11 cellular contexts compared by ENCODE assay signal in the genomic region with DNA sequence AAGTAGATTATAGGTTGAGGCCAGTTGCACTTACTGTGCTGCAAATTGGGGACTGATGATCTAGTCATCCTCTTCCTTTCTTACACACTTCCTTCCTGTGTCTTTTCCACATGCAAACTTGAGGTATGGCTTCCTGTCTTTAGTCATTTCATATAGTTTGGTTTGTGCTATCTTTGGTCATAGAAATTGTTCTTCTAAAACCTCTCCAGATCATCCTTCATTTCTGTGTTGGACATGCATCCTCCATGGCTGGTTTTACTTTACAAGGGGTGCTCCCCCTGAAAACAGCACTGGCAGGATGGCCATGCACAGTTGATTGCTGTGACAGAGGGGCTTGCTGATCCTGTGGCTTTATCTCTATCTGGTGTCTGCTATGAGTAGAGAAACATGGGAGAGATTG. TPM values are rescaled to one million over a fixed set of nuclear protein-coding genes. Genes with fewer than 3 reads are reported as not detected.
DNase-seq lines count a peak whose midpoint lies in the region; ATAC-seq and TF ChIP-seq lines count a peak whose summit lies in the region.
"Had no signal": no experiment of that assay in that cellular context is flagged by ENCODE, and none has a peak within 500 bp of the region (broad histone marks: within the 10 kb centered on the region; RNA-seq: fewer than 3 reads in every experiment).

No MANE protein-coding gene starts in this region.

- H3K9me2 ChIP-seq in DOHH2 (replicated peaks; ENCODE audit: control insufficient read depth, low read length), result no peaks in the 10 kb centered on the region

- H4K20me1 ChIP-seq in DOHH2 (ENCODE audit: control insufficient read depth, insufficient read depth, low read depth, low read length), result peaks cover 5% of the 10 kb centered on the region

- H3F3A ChIP-seq in DOHH2 (ENCODE audit: control insufficient read depth, insufficient read depth), result peaks cover 15% of the 10 kb centered on the region

- peaks cover 99% of the 10 kb centered on the region for H3K4me1 ChIP-seq in DOHH2 (ENCODE audit: control insufficient read depth, low read length)
- H3K4me1 ChIP-seq: right lobe of liver had no signal

- DNase-seq in activated CD4-positive, alpha-beta memory T cell treated with anti-CD3 and anti-CD28 coated beads, Interleukin-2, amount 10 ng/mL, durations not matched to agents 7 days and 5 days, result peak; percentile 26
- DNase-seq in HEK293T (ENCODE audit: extremely low spot score), result no peak
- no peak for DNase-seq in GDM1 (lab: John Stamatoyannopoulos, UW)
- DNase-seq in DMS153 treated with DMSO at 0.1 percent for 48 hours (lab: John Stamatoyannopoulos, UW; ENCODE audit: unreplicated experiment), result no peak
- no peak for DNase-seq in COR-L47 (lab: John Stamatoyannopoulos, UW)
- DNase-seq: cerebellar nuclear complex, NCI-H526, right lobe of liver had no signal

- H3K36me3 Mint-ChIP-seq in activated CD4-positive, alpha-beta memory T cell treated with anti-CD3 and anti-CD28 coated beads, Interleukin-2, amount 10 ng/mL, durations not matched to agents 7 days and 5 days (ENCODE audit: low read depth), result peaks cover 11% of the 10 kb centered on the region

- H3K4me3 Mint-ChIP-seq in activated CD4-positive, alpha-beta memory T cell treated with anti-CD3 and anti-CD28 coated beads, Interleukin-2, amount 10 ng/mL, durations not matched to agents 7 days and 5 days, result no peak overlapping the region

- peak; percentile 46 for ATAC-seq in GM19328 (IDR thresholded peaks at IDR 0.05; ENCODE audit: unreplicated experiment)
- peak; percentile 53 for ATAC-seq in HG03103 (IDR thresholded peaks at IDR 0.05; ENCODE audit: low read depth, unreplicated experiment)

- no peaks in the 10 kb centered on the region for H3K9me3 ChIP-seq in DOHH2 (ENCODE audit: control insufficient read depth, insufficient read depth, low read length)
- H3K9me3 ChIP-seq: right lobe of liver had no signal

- H3K27me3 Mint-ChIP-seq in activated CD4-positive, alpha-beta memory T cell treated with anti-CD3 and anti-CD28 coated beads, Interleukin-2, amount 10 ng/mL, durations not matched to agents 7 days and 5 days, result peaks cover 12% of the 10 kb centered on the region

- H3K27ac Mint-ChIP-seq in activated CD4-positive, alpha-beta memory T cell treated with anti-CD3 and anti-CD28 coated beads, Interleukin-2, amount 10 ng/mL, durations not matched to agents 7 days and 5 days, result no peak overlapping the region

- no peaks in the 10 kb centered on the region for H3K9me3 Mint-ChIP-seq in activated CD4-positive, alpha-beta memory T cell treated with anti-CD3 and anti-CD28 coated beads, Interleukin-2, amount 10 ng/mL, durations not matched to agents 7 days and 5 days

- CTCF ChIA-PET in activated CD4-positive, alpha-beta memory T cell treated with anti-CD3 and anti-CD28 coated beads, Interleukin-2, amount 10 ng/mL, durations not matched to agents 7 days and 5 days (lab: Charles Lee), result interaction anchor here (0.7 to 2.9 kb wide), 7 partner anchors 10 to 172 kb away, joined by 3 to 11 read pairs (median 4); no protein-coding TSS in a partner anchor
- CTCF ChIA-PET in HEK293T (lab: Yijun Ruan, JAX), result no interaction called here

- H3K4me1 Mint-ChIP-seq in activated CD4-positive, alpha-beta memory T cell treated with anti-CD3 and anti-CD28 coated beads, Interleukin-2, amount 10 ng/mL, durations not matched to agents 7 days and 5 days, result peaks cover 19% of the 10 kb centered on the region

- peak overlapping the region; percentile 88 for H3K27ac ChIP-seq in DOHH2 (ENCODE audit: low read depth, low read length)
- H3K27ac ChIP-seq: right lobe of liver had no signal

- peak overlapping the region; percentile 70 for H3K4me3 ChIP-seq in DOHH2 (ENCODE audit: low read length)
- H3K4me3 ChIP-seq: right lobe of liver had no signal

- H3K4me2 ChIP-seq in DOHH2 (ENCODE audit: low read length), result peak overlapping the region; percentile 69

- peaks cover 13% of the 10 kb centered on the region for H3K36me3 ChIP-seq in DOHH2 (ENCODE audit: control insufficient read depth, low read length)
- H3K36me3 ChIP-seq: right lobe of liver had no signal

- no peaks in the 10 kb centered on the region for H3K27me3 ChIP-seq in DOHH2 (ENCODE audit: control insufficient read depth, low read length)
- H3K27me3 ChIP-seq: right lobe of liver had no signal

- POLR2A ChIA-PET in activated CD4-positive, alpha-beta memory T cell treated with anti-CD3 and anti-CD28 coated beads, Interleukin-2, amount 10 ng/mL, durations not matched to agents 7 days and 5 days (lab: Charles Lee), result interaction anchor here (0.8 to 1.9 kb wide), 7 partner anchors 15 to 171 kb away, joined by 3 to 8 read pairs (median 4); partner anchors contain the start of gene MGAT5
- POLR2A ChIA-PET in HEK293T (lab: Yijun Ruan, JAX), result no interaction called here

- no peak for TF ChIP-seq CTCF in DOHH2 (IDR thresholded peaks at IDR 0.05; ENCODE audit: low read depth, low read length, poor library complexity, severe bottlenecking)

- H3K79me2 ChIP-seq in DOHH2 (ENCODE audit: control insufficient read depth, low read length), result peaks cover 87% of the 10 kb centered on the region

TF ChIP-seq in HEK293T, 16 proteins besides CTCF, POLR2A, EP300 and RAD21:
- no peak for TF ChIP-seq BHLHE40 (IDR thresholded peaks at IDR 0.05; ENCODE audit: borderline replicate concordance)
- no peak for TF ChIP-seq TARDBP (IDR thresholded peaks at IDR 0.05)
- no peak for TF ChIP-seq ARNT (IDR thresholded peaks at IDR 0.05)
- no peak for TF ChIP-seq SUZ12 (IDR thresholded peaks at IDR 0.05)
- TF ChIP-seq NFRKB (IDR thresholded peaks at IDR 0.05), result no peak
- TF ChIP-seq FOXA1 (IDR thresholded peaks at IDR 0.05), result no peak
- no peak for TF ChIP-seq FOXM1 (IDR thresholded peaks at IDR 0.05; ENCODE audit: borderline replicate concordance)

RNA-seq across cellular contexts. Expression of gene MGAT5, which starts 36.5 kb away (rescaled TPM):
- 10 to 100 TPM; 44.5 to 44.9 TPM for total RNA-seq in activated CD4-positive, alpha-beta memory T cell treated with anti-CD3 and anti-CD28 coated beads, Interleukin-2, amount 10 ng/mL, durations not matched to agents 7 days and 5 days
